Comparison of ENCODE assay signal across 8 cellular contexts in genomic region chr7:7640221-7641128, GRCh38. TPM values are rescaled to one million over a fixed set of nuclear protein-coding genes. Genes with fewer than 3 reads are reported as not detected.
DNase-seq lines count a peak whose midpoint lies in the region; ATAC-seq lines count a peak whose summit lies in the region.

Gene UMAD1, plus strand, starts transcription at chr7:7640752. Its CDS starts 32,620 bp downstream, at chr7:7673372.

- H3K4me3 ChIP-seq in GM08714 (ENCODE audit: low read length) = peak within 1 kb of the TSS; percentile 78

- peak within 1 kb of the TSS; percentile 98 for H3K27ac Mint-ChIP-seq in activated naive CD4-positive, alpha-beta T cell treated with anti-CD3 and anti-CD28 coated beads, Interleukin-2, amount 50 U/mL, for 72 hours

- DNase-seq in NCI-H1092 treated with DMSO at 0.1 percent for 48 hours (lab: John Stamatoyannopoulos, UW) = peak; percentile 100
- DNase-seq in SKM-1 (lab: John Stamatoyannopoulos, UW; ENCODE audit: unreplicated experiment) = peak; percentile 99
- DNase-seq in activated naive CD4-positive, alpha-beta T cell treated with anti-CD3 and anti-CD28 coated beads, Interleukin-2, amount 50 U/mL, for 72 hours (ENCODE audit: low spot score in 2 of 2) = peak; percentile 91 to 99
- peak; percentile 94 for DNase-seq in glomerular endothelial cell (ENCODE audit: extremely low read depth, low read depth, low spot score)
- peak; percentile 99 for DNase-seq in occipital lobe (lab: John Stamatoyannopoulos, UW)

- peak within 1 kb of the TSS; percentile 48 for H3K27ac ChIP-seq in temporal lobe (ENCODE audit: low read depth, low read length)

- ATAC-seq in HG02610 (IDR thresholded peaks at IDR 0.05; ENCODE audit: unreplicated experiment) = peak; percentile 99
- ATAC-seq in activated naive CD4-positive, alpha-beta T cell treated with anti-CD3 and anti-CD28 coated beads, Interleukin-2, amount 50 U/mL, for 72 hours = peak; percentile 96 to 97

- peaks cover 26 to 46% of the 10 kb centered on the region in 2 donors for H3K36me3 Mint-ChIP-seq in activated naive CD4-positive, alpha-beta T cell treated with anti-CD3 and anti-CD28 coated beads, Interleukin-2, amount 50 U/mL, for 72 hours

- no peaks in the 10 kb centered on the region for H3K9me3 Mint-ChIP-seq in activated naive CD4-positive, alpha-beta T cell treated with anti-CD3 and anti-CD28 coated beads, Interleukin-2, amount 50 U/mL, for 72 hours

RNA-seq across cellular contexts. Expression of gene UMAD1, which starts in this region (rescaled TPM):
- total RNA-seq in activated naive CD4-positive, alpha-beta T cell treated with anti-CD3 and anti-CD28 coated beads, Interleukin-2, amount 50 U/mL, for 72 hours = 10 to 100 TPM; 11.8 to 13.0 TPM
- total RNA-seq in glomerular endothelial cell (5.4 and 9.9 TPM in 2 replicates), occipital lobe (10.9 TPM), temporal lobe (6.1 TPM)

Comparison
In these comparisons a context has a peak if more than half of its experiments do, and no peak if none do; other contexts are left out.
1. Peak in every context shown above with its lines: DNase-seq, ATAC-seq, H3K4me3 ChIP-seq and H3K27ac ChIP-seq.